In the genomic region with DNA sequence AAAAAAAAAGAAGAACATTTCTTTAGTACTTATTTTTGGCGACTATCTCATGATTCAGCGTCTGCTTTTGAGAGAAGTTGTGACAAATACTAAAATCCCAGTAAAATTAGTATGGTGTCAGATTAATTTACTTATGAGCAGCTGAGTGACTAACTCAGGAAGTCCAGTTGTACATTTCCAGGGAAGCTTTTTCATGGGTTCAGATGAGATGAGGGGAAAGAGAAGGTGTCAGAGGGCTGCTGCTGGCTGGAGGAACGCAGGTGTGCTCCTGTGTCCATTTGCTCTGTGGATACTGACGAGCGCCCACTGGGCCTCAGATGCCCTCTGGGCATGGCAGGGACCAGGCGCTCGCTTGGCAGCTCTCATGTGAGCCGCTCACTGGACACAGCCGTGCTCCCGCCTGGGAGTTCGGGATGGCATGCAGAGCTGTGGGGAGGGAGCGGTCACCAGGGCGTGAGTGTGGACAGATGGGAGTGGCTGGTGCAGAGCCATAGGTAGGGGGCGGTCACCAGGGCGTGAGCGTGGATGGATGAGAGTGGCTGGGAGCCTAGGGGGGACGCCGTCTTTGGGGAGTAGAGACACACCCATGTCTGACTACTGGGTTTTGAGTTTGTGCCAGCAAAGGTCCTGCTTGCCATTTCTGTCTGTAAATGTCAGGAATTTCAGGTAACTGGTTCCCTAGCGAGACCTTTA, we compare ENCODE assay signal across 9 cellular contexts. TPM values are rescaled to one million over a fixed set of nuclear protein-coding genes. Genes with fewer than 3 reads are reported as not detected.
DNase-seq lines count a peak whose midpoint lies in the region; ATAC-seq and TF ChIP-seq lines count a peak whose summit lies in the region.
"Had no signal": no experiment of that assay in that cellular context is flagged by ENCODE, and none has a peak within 500 bp of the region (broad histone marks: within the 10 kb centered on the region; RNA-seq: fewer than 3 reads in every experiment).

No MANE protein-coding gene starts in this region.

- H3K27ac ChIP-seq in SK-N-MC (peak overlapping the region; percentile 100), foreskin keratinocyte (no peak overlapping the region), parathyroid adenoma (peak overlapping the region; percentile 49)
- H3K27ac ChIP-seq: HL-60 had no signal

- H3K36me3 ChIP-seq in SK-N-MC (ENCODE audit: insufficient read depth, low read length) (no peaks in the 10 kb centered on the region; the same call in 1 of the 2 replicates), parathyroid adenoma (ENCODE audit: control insufficient read depth, insufficient read depth, low read length) (no peaks in the 10 kb centered on the region)

- H3K27ac Mint-ChIP-seq in activated CD4-positive, alpha-beta T cell treated with anti-CD3 and anti-CD28 coated beads, Interleukin-2, amount 10 ng/mL, durations not matched to agents 24 days and 14 days, result no peak overlapping the region

- H3K79me2 ChIP-seq in parathyroid adenoma, result no peaks in the 10 kb centered on the region

- H3K4me1 ChIP-seq in foreskin keratinocyte (peaks cover 24% of the 10 kb centered on the region), parathyroid adenoma (no peaks in the 10 kb centered on the region)

- peaks cover 2% of the 10 kb centered on the region for H3K36me3 Mint-ChIP-seq in activated CD4-positive, alpha-beta T cell treated with anti-CD3 and anti-CD28 coated beads, Interleukin-2, amount 10 ng/mL, durations not matched to agents 24 days and 14 days (ENCODE audit: low read depth)

- H2AFZ ChIP-seq in parathyroid adenoma, result no peak overlapping the region

- H3K9ac ChIP-seq in SK-N-MC (ENCODE audit: insufficient read length) (peak overlapping the region; percentile 78), parathyroid adenoma (no peak overlapping the region)

- no peak overlapping the region for H3K4me3 Mint-ChIP-seq in activated CD4-positive, alpha-beta T cell treated with anti-CD3 and anti-CD28 coated beads, Interleukin-2, amount 10 ng/mL, durations not matched to agents 24 days and 14 days

- no peaks in the 10 kb centered on the region for H3K27me3 Mint-ChIP-seq in activated CD4-positive, alpha-beta T cell treated with anti-CD3 and anti-CD28 coated beads, Interleukin-2, amount 10 ng/mL, durations not matched to agents 24 days and 14 days

- H3K4me1 Mint-ChIP-seq in activated CD4-positive, alpha-beta T cell treated with anti-CD3 and anti-CD28 coated beads, Interleukin-2, amount 10 ng/mL, durations not matched to agents 24 days and 14 days, result peaks cover 24% of the 10 kb centered on the region

- intact Hi-C loops in activated CD4-positive, alpha-beta T cell treated with anti-CD3 and anti-CD28 coated beads, Interleukin-2, amount 10 ng/mL, durations not matched to agents 24 days and 14 days (cut with micrococcal nuclease), result loop anchor here (5.0 kb wide), 1 partner anchor 52 kb away; no protein-coding TSS in a partner anchor

- H3K4me3 ChIP-seq in SK-N-MC, result peak overlapping the region; percentile 78
- H3K4me3 ChIP-seq in parathyroid adenoma (ENCODE audit: low read depth, low read length), result no peak overlapping the region

- no peaks in the 10 kb centered on the region for H3K9me3 Mint-ChIP-seq in activated CD4-positive, alpha-beta T cell treated with anti-CD3 and anti-CD28 coated beads, Interleukin-2, amount 10 ng/mL, durations not matched to agents 24 days and 14 days

- H3K4me2 ChIP-seq in parathyroid adenoma (ENCODE audit: low read length), result no peak overlapping the region

- H3K9me3 ChIP-seq in SK-N-MC (ENCODE audit: low read depth, low read length) (no peaks in the 10 kb centered on the region), parathyroid adenoma (ENCODE audit: control insufficient read depth, low read length) (no peaks in the 10 kb centered on the region)

- peak; percentile 31 for DNase-seq in D341Med (ENCODE audit: low spot score)
- no peak for DNase-seq in SK-N-MC (ENCODE audit: low read depth, low spot score)
- peak; percentile 32 to 53 for DNase-seq in foreskin keratinocyte
- DNase-seq in activated CD4-positive, alpha-beta T cell treated with anti-CD3 and anti-CD28 coated beads, Interleukin-2, amount 10 ng/mL, durations not matched to agents 24 days and 14 days, result no peak

- TF ChIP-seq CTCF in foreskin keratinocyte (conservative IDR thresholded peaks at IDR 0.05) (no peak), parathyroid adenoma (IDR thresholded peaks at IDR 0.05) (no peak)

- ATAC-seq in foreskin keratinocyte (peak; percentile 44), HG02852 (IDR thresholded peaks at IDR 0.05; ENCODE audit: unreplicated experiment) (no peak), HG02885 (IDR thresholded peaks at IDR 0.05; ENCODE audit: poor library complexity, unreplicated experiment) (no peak), GM18870 (IDR thresholded peaks at IDR 0.05; ENCODE audit: unreplicated experiment) (no peak)

- no peaks in the 10 kb centered on the region for H3K27me3 ChIP-seq in foreskin keratinocyte
- no peaks in the 10 kb centered on the region for H3K27me3 ChIP-seq in parathyroid adenoma (ENCODE audit: control insufficient read depth, insufficient read depth, low read length)

RNA-seq across cellular contexts. Expression of a gene that starts 55.0 kb away (rescaled TPM):
- 23.7 and 29.2 TPM in 2 replicates for total RNA-seq in foreskin keratinocyte
- 11.6 and 12.0 TPM in 2 replicates for polyA plus RNA-seq in foreskin keratinocyte
- total RNA-seq in activated CD4-positive, alpha-beta T cell treated with anti-CD3 and anti-CD28 coated beads, Interleukin-2, amount 10 ng/mL, durations not matched to agents 24 days and 14 days, result 21.8 and 24.6 TPM in 2 replicates

Comparison
In these comparisons a context has a peak if more than half of its experiments do, and no peak if none do; other contexts are left out.
1. DNase-seq: peak in D341Med (single experiment) and foreskin keratinocyte (2 of 2); none in SK-N-MC (single experiment) and activated CD4-positive, alpha-beta T cell treated with anti-CD3 and anti-CD28 coated beads, Interleukin-2, amount 10 ng/mL, durations not matched to agents 24 days and 14 days (single experiment).